In genomic region chr11:353315-353857, GRCh38 we compare ENCODE assay signal across 1 cellular context.
TF ChIP-seq lines count a peak whose summit lies in the region.

No MANE protein-coding gene starts in this region.

TF ChIP-seq in HepG2, 621 proteins besides CTCF, POLR2A, EP300 and RAD21 (continued from another document and continues in another):
- TF ChIP-seq USF2 (IDR thresholded peaks at IDR 0.05; ENCODE audit: low read depth, low read length) (no peak), USF2 (CRISPR knock-in tag; IDR thresholded peaks at IDR 0.05; ENCODE audit: borderline replicate concordance) (no peak), RORA (CRISPR knock-in tag; IDR thresholded peaks at IDR 0.05) (no peak), ZNF503 (CRISPR knock-in tag; IDR thresholded peaks at IDR 0.05) (peak; percentile 32; the same call in 1 of the 2 replicates), THYN1 (CRISPR knock-in tag; IDR thresholded peaks at IDR 0.05; ENCODE audit: borderline replicate concordance, low read depth) (no peak), MAFK (conservative IDR thresholded peaks at IDR 0.05 in 1 of 2, IDR thresholded peaks at IDR 0.05 in 1 of 2; ENCODE audit: low read length in 2 of 2) (no peak), CREBL2 (CRISPR knock-in tag; IDR thresholded peaks at IDR 0.05; ENCODE audit: borderline replicate concordance) (no peak), ZNF224 (CRISPR knock-in tag; IDR thresholded peaks at IDR 0.05) (no peak; the same call in 1 of the 2 replicates), ZNF597 (CRISPR knock-in tag; IDR thresholded peaks at IDR 0.05) (no peak), ZNF614 (CRISPR knock-in tag; IDR thresholded peaks at IDR 0.05; ENCODE audit: borderline replicate concordance) (no peak; the same call in 1 of the 2 replicates), ZNF563 (CRISPR knock-in tag; IDR thresholded peaks at IDR 0.05) (0 out of 2 replicates have a peak, but pooled peaks have one; percentile 25), SAFB2 (CRISPR knock-in tag; IDR thresholded peaks at IDR 0.05; ENCODE audit: borderline replicate concordance, low read depth) (no peak), SCMH1 (CRISPR knock-in tag; IDR thresholded peaks at IDR 0.05; ENCODE audit: borderline replicate concordance) (no peak), BHLHE40 (IDR thresholded peaks at IDR 0.05; ENCODE audit: low read length) (peak; percentile 63), ZFP36 (IDR thresholded peaks at IDR 0.05; ENCODE audit: borderline replicate concordance, low read depth, low read length, partially characterized antibody) (no peak), ETV5 (CRISPR knock-in tag; IDR thresholded peaks at IDR 0.05; ENCODE audit: borderline replicate concordance) (peak; percentile 71), ZNF75D (CRISPR knock-in tag; IDR thresholded peaks at IDR 0.05; ENCODE audit: borderline replicate concordance) (no peak), ZBTB3 (CRISPR knock-in tag; IDR thresholded peaks at IDR 0.05; ENCODE audit: borderline replicate concordance, low read depth) (no peak), NFATC3 (CRISPR knock-in tag; IDR thresholded peaks at IDR 0.05) (no peak; the same call in 1 of the 2 replicates), ZNF546 (CRISPR knock-in tag; conservative IDR thresholded peaks at IDR 0.05) (no peak), PRPF4 (IDR thresholded peaks at IDR 0.05; ENCODE audit: low read depth, low read length, poor library complexity, severe bottlenecking) (no peak), FOXC1 (CRISPR knock-in tag; IDR thresholded peaks at IDR 0.05; ENCODE audit: borderline replicate concordance) (peak; percentile 81; the same call in 1 of the 2 replicates), SIX4 (CRISPR knock-in tag; IDR thresholded peaks at IDR 0.05) (peak; percentile 82), ZNF264 (CRISPR knock-in tag; IDR thresholded peaks at IDR 0.05) (peak; percentile 56; the same call in 1 of the 2 replicates), SNAPC4 (CRISPR knock-in tag; IDR thresholded peaks at IDR 0.05) (peak; percentile 65; the same call in 1 of the 2 replicates), YEATS2 (CRISPR knock-in tag; IDR thresholded peaks at IDR 0.05; ENCODE audit: borderline replicate concordance) (peak; percentile 52; the same call in 1 of the 2 replicates), IKZF5 (CRISPR knock-in tag; IDR thresholded peaks at IDR 0.05) (peak; percentile 91), ZNF230 (CRISPR knock-in tag; IDR thresholded peaks at IDR 0.05) (no peak), KLF12 (CRISPR knock-in tag; IDR thresholded peaks at IDR 0.05; ENCODE audit: borderline replicate concordance) (no peak), ZNF121 (CRISPR knock-in tag; IDR thresholded peaks at IDR 0.05) (peak; percentile 73), ZBTB46 (CRISPR knock-in tag; IDR thresholded peaks at IDR 0.05; ENCODE audit: borderline replicate concordance) (no peak), HNRNPH1 (optimal IDR thresholded peaks at IDR 0.05; ENCODE audit: low read depth, low read length) (no peak), SMARCC2 (IDR thresholded peaks at IDR 0.05) (no peak), NR2C2 (CRISPR knock-in tag; IDR thresholded peaks at IDR 0.05; ENCODE audit: borderline replicate concordance) (peak; percentile 15; the same call in 1 of the 2 replicates), RXRA (CRISPR knock-in tag; IDR thresholded peaks at IDR 0.05) (no peak; the same call in 1 of the 2 replicates), ZNF891 (CRISPR knock-in tag; IDR thresholded peaks at IDR 0.05) (peak; percentile 38; the same call in 1 of the 2 replicates), ATAD3A (CRISPR knock-in tag; IDR thresholded peaks at IDR 0.05) (no peak), ZNF530 (CRISPR knock-in tag; IDR thresholded peaks at IDR 0.05; ENCODE audit: low read depth) (no peak), EED (CRISPR knock-in tag; IDR thresholded peaks at IDR 0.05) (no peak), RARA (CRISPR knock-in tag; IDR thresholded peaks at IDR 0.05) (peak; percentile 81), ZNF639 (CRISPR knock-in tag; conservative IDR thresholded peaks at IDR 0.05) (0 out of 2 replicates have a peak, but pooled peaks have one; percentile 31), ZSCAN9 (CRISPR knock-in tag; IDR thresholded peaks at IDR 0.05; ENCODE audit: borderline replicate concordance) (peak; percentile 76; the same call in 1 of the 2 replicates), GATAD1 (CRISPR knock-in tag; IDR thresholded peaks at IDR 0.05) (peak; percentile 50; the same call in 1 of the 2 replicates), KLF9 (CRISPR knock-in tag; IDR thresholded peaks at IDR 0.05; ENCODE audit: low read depth) (0 out of 2 replicates have a peak, but pooled peaks have one; percentile 61), NFKB2 (CRISPR knock-in tag; IDR thresholded peaks at IDR 0.05; ENCODE audit: borderline replicate concordance) (no peak), ZNF562 (CRISPR knock-in tag; IDR thresholded peaks at IDR 0.05; ENCODE audit: borderline replicate concordance) (no peak), FOSL2 (CRISPR knock-in tag; IDR thresholded peaks at IDR 0.05) (peak; percentile 50; the same call in 1 of the 2 replicates), NFIC (IDR thresholded peaks at IDR 0.05; ENCODE audit: low read length) (peak; percentile 52; the same call in 1 of the 2 replicates), MIXL1 (CRISPR knock-in tag; IDR thresholded peaks at IDR 0.05) (peak; percentile 52), STAG1 (CRISPR knock-in tag; IDR thresholded peaks at IDR 0.05) (0 out of 2 replicates have a peak, but pooled peaks have one; percentile 16), PHF21A (CRISPR knock-in tag; IDR thresholded peaks at IDR 0.05) (peak; percentile 88), ZFP62 (CRISPR knock-in tag; IDR thresholded peaks at IDR 0.05) (no peak), PLSCR1 (CRISPR knock-in tag; IDR thresholded peaks at IDR 0.05; ENCODE audit: borderline replicate concordance) (no peak), NFYB (CRISPR knock-in tag; IDR thresholded peaks at IDR 0.05) (no peak), ARID2 (CRISPR knock-in tag; IDR thresholded peaks at IDR 0.05; ENCODE audit: borderline replicate concordance) (no peak), ZNF160 (CRISPR knock-in tag; IDR thresholded peaks at IDR 0.05) (no peak), GATA4 (IDR thresholded peaks at IDR 0.05; ENCODE audit: borderline replicate concordance, low read depth) (no peak), EEA1 (CRISPR knock-in tag; IDR thresholded peaks at IDR 0.05; ENCODE audit: borderline replicate concordance) (no peak)
